Comparison of ENCODE assay signal across 1 cellular context in the genomic region with DNA sequence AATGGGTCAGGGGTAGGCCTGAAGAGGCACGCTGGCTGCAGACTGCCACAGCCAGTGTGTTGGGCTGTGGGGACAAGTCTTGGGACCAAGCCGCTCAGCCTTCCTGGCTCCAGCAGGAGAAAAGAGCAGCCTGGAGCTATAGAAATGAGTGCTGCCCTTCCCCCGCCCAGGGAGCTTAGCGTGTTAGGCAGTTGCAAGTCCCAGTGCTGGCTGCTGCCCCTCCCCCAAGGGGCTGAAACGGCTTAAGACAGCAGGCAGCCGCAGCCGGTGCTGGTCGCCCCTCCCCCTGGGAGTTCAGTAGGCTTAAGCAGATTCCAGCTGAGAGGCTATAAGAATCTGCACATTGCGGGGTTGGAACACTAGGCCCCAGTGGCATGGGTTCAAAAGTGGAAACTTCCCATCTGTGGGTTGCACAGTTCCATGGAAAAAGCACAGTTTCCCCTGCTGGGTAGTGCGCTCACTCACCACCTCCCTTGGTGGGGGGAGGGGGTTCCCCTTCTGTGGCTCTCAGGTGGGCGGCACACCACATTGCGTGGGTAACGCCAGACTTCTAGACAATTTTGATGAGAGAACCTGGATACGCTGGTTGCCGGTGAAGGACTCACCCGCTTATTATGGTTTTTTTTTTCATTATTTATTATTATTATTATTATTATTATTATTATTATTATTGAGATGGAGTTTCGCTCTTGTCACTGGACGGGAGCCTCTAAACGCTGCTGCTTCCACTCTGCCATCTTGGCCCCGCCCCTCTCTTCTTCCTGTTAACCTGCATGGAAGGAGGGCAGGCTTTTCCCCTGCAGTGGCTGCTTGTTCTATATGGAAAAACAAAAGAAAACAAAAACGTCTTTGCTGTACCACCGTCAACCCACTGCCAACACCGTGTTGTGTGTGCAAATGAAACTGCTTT.
A peak's percentile ranks its signal among the peaks of the same experiment; 100 is the strongest.
TF ChIP-seq lines count a peak whose summit lies in the region.

No MANE protein-coding gene starts in this region.

TF ChIP-seq in WTC11, 78 proteins besides CTCF, POLR2A, EP300 and RAD21 (continued from another document):
- TF ChIP-seq, protein P1, sequence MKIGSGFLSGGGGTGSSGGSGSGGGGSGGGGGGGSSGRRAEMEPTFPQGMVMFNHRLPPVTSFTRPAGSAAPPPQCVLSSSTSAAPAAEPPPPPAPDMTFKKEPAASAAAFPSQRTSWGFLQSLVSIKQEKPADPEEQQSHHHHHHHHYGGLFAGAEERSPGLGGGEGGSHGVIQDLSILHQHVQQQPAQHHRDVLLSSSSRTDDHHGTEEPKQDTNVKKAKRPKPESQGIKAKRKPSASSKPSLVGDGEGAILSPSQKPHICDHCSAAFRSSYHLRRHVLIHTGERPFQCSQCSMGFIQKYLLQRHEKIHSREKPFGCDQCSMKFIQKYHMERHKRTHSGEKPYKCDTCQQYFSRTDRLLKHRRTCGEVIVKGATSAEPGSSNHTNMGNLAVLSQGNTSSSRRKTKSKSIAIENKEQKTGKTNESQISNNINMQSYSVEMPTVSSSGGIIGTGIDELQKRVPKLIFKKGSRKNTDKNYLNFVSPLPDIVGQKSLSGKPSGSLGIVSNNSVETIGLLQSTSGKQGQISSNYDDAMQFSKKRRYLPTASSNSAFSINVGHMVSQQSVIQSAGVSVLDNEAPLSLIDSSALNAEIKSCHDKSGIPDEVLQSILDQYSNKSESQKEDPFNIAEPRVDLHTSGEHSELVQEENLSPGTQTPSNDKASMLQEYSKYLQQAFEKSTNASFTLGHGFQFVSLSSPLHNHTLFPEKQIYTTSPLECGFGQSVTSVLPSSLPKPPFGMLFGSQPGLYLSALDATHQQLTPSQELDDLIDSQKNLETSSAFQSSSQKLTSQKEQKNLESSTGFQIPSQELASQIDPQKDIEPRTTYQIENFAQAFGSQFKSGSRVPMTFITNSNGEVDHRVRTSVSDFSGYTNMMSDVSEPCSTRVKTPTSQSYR (CRISPR knock-in tag; IDR thresholded peaks at IDR 0.05), result peak; percentile 98
- TF ChIP-seq FOXP1 (CRISPR knock-in tag; IDR thresholded peaks at IDR 0.05; ENCODE audit: borderline replicate concordance) (peak; percentile 73; the same call in 1 of the 2 replicates), MYBL2 (CRISPR knock-in tag; IDR thresholded peaks at IDR 0.05) (0 out of 2 replicates have a peak, but pooled peaks have one; percentile 76), TP53 (CRISPR knock-in tag; IDR thresholded peaks at IDR 0.05) (no peak), HMGA2 (CRISPR knock-in tag; IDR thresholded peaks at IDR 0.05) (peak; percentile 63), JUN (CRISPR knock-in tag; IDR thresholded peaks at IDR 0.05) (no peak), NFE2L1 (CRISPR knock-in tag; IDR thresholded peaks at IDR 0.05) (peak; percentile 59; the same call in 1 of the 2 replicates), SP1 (CRISPR knock-in tag; conservative IDR thresholded peaks at IDR 0.05) (0 out of 2 replicates have a peak, but pooled peaks have one; percentile 45), ZNF138 (CRISPR knock-in tag; conservative IDR thresholded peaks at IDR 0.05) (0 out of 2 replicates have a peak, but pooled peaks have one; percentile 17), TEAD1 (CRISPR knock-in tag; IDR thresholded peaks at IDR 0.05) (peak; percentile 75)
- TF ChIP-seq, protein P2, sequence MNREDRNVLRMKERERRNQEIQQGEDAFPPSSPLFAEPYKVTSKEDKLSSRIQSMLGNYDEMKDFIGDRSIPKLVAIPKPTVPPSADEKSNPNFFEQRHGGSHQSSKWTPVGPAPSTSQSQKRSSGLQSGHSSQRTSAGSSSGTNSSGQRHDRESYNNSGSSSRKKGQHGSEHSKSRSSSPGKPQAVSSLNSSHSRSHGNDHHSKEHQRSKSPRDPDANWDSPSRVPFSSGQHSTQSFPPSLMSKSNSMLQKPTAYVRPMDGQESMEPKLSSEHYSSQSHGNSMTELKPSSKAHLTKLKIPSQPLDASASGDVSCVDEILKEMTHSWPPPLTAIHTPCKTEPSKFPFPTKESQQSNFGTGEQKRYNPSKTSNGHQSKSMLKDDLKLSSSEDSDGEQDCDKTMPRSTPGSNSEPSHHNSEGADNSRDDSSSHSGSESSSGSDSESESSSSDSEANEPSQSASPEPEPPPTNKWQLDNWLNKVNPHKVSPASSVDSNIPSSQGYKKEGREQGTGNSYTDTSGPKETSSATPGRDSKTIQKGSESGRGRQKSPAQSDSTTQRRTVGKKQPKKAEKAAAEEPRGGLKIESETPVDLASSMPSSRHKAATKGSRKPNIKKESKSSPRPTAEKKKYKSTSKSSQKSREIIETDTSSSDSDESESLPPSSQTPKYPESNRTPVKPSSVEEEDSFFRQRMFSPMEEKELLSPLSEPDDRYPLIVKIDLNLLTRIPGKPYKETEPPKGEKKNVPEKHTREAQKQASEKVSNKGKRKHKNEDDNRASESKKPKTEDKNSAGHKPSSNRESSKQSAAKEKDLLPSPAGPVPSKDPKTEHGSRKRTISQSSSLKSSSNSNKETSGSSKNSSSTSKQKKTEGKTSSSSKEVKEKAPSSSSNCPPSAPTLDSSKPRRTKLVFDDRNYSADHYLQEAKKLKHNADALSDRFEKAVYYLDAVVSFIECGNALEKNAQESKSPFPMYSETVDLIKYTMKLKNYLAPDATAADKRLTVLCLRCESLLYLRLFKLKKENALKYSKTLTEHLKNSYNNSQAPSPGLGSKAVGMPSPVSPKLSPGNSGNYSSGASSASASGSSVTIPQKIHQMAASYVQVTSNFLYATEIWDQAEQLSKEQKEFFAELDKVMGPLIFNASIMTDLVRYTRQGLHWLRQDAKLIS (CRISPR knock-in tag; IDR thresholded peaks at IDR 0.05; ENCODE audit: borderline replicate concordance), result no peak
- TF ChIP-seq, protein P3, sequence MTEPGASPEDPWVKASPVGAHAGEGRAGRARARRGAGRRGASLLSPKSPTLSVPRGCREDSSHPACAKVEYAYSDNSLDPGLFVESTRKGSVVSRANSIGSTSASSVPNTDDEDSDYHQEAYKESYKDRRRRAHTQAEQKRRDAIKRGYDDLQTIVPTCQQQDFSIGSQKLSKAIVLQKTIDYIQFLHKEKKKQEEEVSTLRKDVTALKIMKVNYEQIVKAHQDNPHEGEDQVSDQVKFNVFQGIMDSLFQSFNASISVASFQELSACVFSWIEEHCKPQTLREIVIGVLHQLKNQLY (CRISPR knock-in tag; IDR thresholded peaks at IDR 0.05), result no peak
